ENCODE assay signal across 21 cellular contexts in the genomic region with DNA sequence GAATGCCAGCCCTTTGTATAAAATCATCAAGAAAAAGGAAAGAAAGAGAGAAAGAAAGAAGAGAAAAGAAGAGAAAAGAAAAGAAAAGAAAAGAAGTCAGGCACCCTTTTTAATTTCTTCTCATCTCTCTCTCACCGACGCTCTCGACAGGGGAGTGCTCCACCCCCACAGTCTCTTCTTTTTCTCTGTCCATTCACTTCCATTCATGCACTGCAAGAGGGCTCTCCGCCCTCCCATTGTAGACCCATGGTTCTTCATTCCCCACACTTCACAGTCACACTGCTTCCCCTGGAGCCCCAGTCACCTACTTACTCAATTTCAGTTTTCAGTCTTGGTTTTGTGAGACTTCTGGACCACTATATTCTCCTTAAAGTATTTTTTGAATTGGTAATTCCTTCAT.
DNase-seq lines count a peak whose midpoint lies in the region; ATAC-seq and TF ChIP-seq lines count a peak whose summit lies in the region.
"Had no signal": no experiment of that assay in that cellular context is flagged by ENCODE, and none has a peak within 500 bp of the region (broad histone marks: within the 10 kb centered on the region; RNA-seq: fewer than 3 reads in every experiment).

No MANE protein-coding gene starts in this region.

- H3K9me3 Mint-ChIP-seq in WTC11 (no peaks in the 10 kb centered on the region), T-cell (no peaks in the 10 kb centered on the region)
- H3K9me3 Mint-ChIP-seq: CD4-positive, alpha-beta T cell had no signal

- H3K36me3 Mint-ChIP-seq in WTC11 = no peaks in the 10 kb centered on the region
- H3K36me3 Mint-ChIP-seq in T-cell = no peaks in the 10 kb centered on the region

- TF ChIP-seq CTCF in WTC11 (IDR thresholded peaks at IDR 0.05) = no peak

- CTCF ChIA-PET in WTC11 (lab: Charles Lee) = no interaction called here
- CTCF ChIA-PET in T-cell (lab: Charles Lee) = no interaction called here

- DNase-seq in ELF-1 (ENCODE audit: low read depth, low spot score) (peak; percentile 33), NCI-H187 treated with DMSO at 0.1 percent for 48 hours (lab: John Stamatoyannopoulos, UW) (peak; percentile 23), WTC11 (ENCODE audit: low spot score) (no peak), medulla oblongata (ENCODE audit: extremely low spot score) (peak; percentile 25), T-cell (no peak), NCI-H1436 treated with DMSO at 0.1 percent for 48 hours (lab: John Stamatoyannopoulos, UW) (no peak), 8988T (no peak), cerebellar cortex (ENCODE audit: low spot score) (no peak)
- DNase-seq: AML-193; CD4-positive, alpha-beta T cell; GM23248; HCEC 1CT; Kasumi-1; NCI-H1092 treated with DMSO at 0.1 percent for 48 hours; NCI-H1436; NCI-H2029; NCI-H524; SHP77 treated with DMSO at 0.1 percent for 48 hours had no signal

- H3K27me3 Mint-ChIP-seq in WTC11 (ENCODE audit: low read depth) (no peaks in the 10 kb centered on the region), T-cell (peaks cover 0 to 3% of the 10 kb centered on the region in 2 donors)

- peak overlapping the region; percentile 71 for H3K27ac Mint-ChIP-seq in WTC11
- no peak overlapping the region for H3K27ac Mint-ChIP-seq in T-cell
- H3K27ac Mint-ChIP-seq: CD4-positive, alpha-beta T cell had no signal

- POLR2A ChIA-PET in WTC11 (lab: Charles Lee) = no interaction called here
- POLR2A ChIA-PET in T-cell (lab: Charles Lee) = no interaction called here

- H3K4me1 Mint-ChIP-seq in WTC11 (peaks cover 19% of the 10 kb centered on the region), T-cell (no peaks in the 10 kb centered on the region)

- H3K4me3 Mint-ChIP-seq in WTC11 (no peak overlapping the region), T-cell (no peak overlapping the region)
- H3K4me3 Mint-ChIP-seq: CD4-positive, alpha-beta T cell had no signal

- ATAC-seq in WTC11 = peak; percentile 85
- no peak for ATAC-seq in T-cell (replicated peaks in 1 of 4)
- ATAC-seq: A549, K562, Panc1 had no signal

TF ChIP-seq in WTC11, 78 proteins besides CTCF, POLR2A, EP300 and RAD21 (continues in another document):
- TF ChIP-seq, protein P1, sequence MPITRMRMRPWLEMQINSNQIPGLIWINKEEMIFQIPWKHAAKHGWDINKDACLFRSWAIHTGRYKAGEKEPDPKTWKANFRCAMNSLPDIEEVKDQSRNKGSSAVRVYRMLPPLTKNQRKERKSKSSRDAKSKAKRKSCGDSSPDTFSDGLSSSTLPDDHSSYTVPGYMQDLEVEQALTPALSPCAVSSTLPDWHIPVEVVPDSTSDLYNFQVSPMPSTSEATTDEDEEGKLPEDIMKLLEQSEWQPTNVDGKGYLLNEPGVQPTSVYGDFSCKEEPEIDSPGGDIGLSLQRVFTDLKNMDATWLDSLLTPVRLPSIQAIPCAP (CRISPR knock-in tag; IDR thresholded peaks at IDR 0.05) = no peak
- TF ChIP-seq ZNF671 (CRISPR knock-in tag; IDR thresholded peaks at IDR 0.05) (no peak), MXD4 (CRISPR knock-in tag; IDR thresholded peaks at IDR 0.05; ENCODE audit: borderline replicate concordance) (no peak), ZNF263 (CRISPR knock-in tag; IDR thresholded peaks at IDR 0.05; ENCODE audit: low read depth) (no peak), SMAD4 (CRISPR knock-in tag; IDR thresholded peaks at IDR 0.05) (no peak), MAX (CRISPR knock-in tag; IDR thresholded peaks at IDR 0.05) (no peak), PREB (CRISPR knock-in tag; IDR thresholded peaks at IDR 0.05; ENCODE audit: borderline replicate concordance) (no peak), MYBL2 (CRISPR knock-in tag; IDR thresholded peaks at IDR 0.05) (no peak), STAT6 (CRISPR knock-in tag; conservative IDR thresholded peaks at IDR 0.05; ENCODE audit: low read depth) (no peak), SMAD3 (CRISPR knock-in tag; IDR thresholded peaks at IDR 0.05; ENCODE audit: borderline replicate concordance) (no peak), TCF7 (CRISPR knock-in tag; IDR thresholded peaks at IDR 0.05; ENCODE audit: low read depth) (no peak), ZNF396 (CRISPR knock-in tag; IDR thresholded peaks at IDR 0.05; ENCODE audit: borderline replicate concordance) (no peak), AR (CRISPR knock-in tag; IDR thresholded peaks at IDR 0.05) (no peak)
- TF ChIP-seq, protein P2, sequence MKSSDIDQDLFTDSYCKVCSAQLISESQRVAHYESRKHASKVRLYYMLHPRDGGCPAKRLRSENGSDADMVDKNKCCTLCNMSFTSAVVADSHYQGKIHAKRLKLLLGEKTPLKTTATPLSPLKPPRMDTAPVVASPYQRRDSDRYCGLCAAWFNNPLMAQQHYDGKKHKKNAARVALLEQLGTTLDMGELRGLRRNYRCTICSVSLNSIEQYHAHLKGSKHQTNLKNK (CRISPR knock-in tag; IDR thresholded peaks at IDR 0.05) = no peak
- TF ChIP-seq, protein P3, sequence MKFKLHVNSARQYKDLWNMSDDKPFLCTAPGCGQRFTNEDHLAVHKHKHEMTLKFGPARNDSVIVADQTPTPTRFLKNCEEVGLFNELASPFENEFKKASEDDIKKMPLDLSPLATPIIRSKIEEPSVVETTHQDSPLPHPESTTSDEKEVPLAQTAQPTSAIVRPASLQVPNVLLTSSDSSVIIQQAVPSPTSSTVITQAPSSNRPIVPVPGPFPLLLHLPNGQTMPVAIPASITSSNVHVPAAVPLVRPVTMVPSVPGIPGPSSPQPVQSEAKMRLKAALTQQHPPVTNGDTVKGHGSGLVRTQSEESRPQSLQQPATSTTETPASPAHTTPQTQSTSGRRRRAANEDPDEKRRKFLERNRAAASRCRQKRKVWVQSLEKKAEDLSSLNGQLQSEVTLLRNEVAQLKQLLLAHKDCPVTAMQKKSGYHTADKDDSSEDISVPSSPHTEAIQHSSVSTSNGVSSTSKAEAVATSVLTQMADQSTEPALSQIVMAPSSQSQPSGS (CRISPR knock-in tag; IDR thresholded peaks at IDR 0.05; ENCODE audit: borderline replicate concordance, low read depth) = no peak
- TF ChIP-seq, protein P4, sequence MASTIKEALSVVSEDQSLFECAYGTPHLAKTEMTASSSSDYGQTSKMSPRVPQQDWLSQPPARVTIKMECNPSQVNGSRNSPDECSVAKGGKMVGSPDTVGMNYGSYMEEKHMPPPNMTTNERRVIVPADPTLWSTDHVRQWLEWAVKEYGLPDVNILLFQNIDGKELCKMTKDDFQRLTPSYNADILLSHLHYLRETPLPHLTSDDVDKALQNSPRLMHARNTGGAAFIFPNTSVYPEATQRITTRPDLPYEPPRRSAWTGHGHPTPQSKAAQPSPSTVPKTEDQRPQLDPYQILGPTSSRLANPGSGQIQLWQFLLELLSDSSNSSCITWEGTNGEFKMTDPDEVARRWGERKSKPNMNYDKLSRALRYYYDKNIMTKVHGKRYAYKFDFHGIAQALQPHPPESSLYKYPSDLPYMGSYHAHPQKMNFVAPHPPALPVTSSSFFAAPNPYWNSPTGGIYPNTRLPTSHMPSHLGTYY (CRISPR knock-in tag; IDR thresholded peaks at IDR 0.05) = no peak

Comparison
In these comparisons a context has a peak if more than half of its experiments do, and no peak if none do; other contexts are left out.
1. DNase-seq: peak in ELF-1 (single experiment), NCI-H187 treated with DMSO at 0.1 percent for 48 hours (single experiment) and medulla oblongata (single experiment); none in WTC11 (single experiment), T-cell (0 of 34), NCI-H1436 treated with DMSO at 0.1 percent for 48 hours (single experiment), 8988T (single experiment) and cerebellar cortex (single experiment).